ENCODE assay signal across 10 cellular contexts in genomic region chr2:96890726-96891385, GRCh38. TPM values are rescaled to one million over a fixed set of nuclear protein-coding genes. Genes with fewer than 3 reads are reported as not detected.
DNase-seq lines count a peak whose midpoint lies in the region; FAIRE-seq and TF ChIP-seq lines count a peak whose summit lies in the region.
"Had no signal": no experiment of that assay in that cellular context is flagged by ENCODE, and none has a peak within 500 bp of the region (broad histone marks: within the 10 kb centered on the region; RNA-seq: fewer than 3 reads in every experiment).

No MANE protein-coding gene starts in this region.

- H3K9ac ChIP-seq in GM23248 (no peak overlapping the region), neural progenitor cell (no peak overlapping the region)

- peak overlapping the region; percentile 16 for H3K4me3 Mint-ChIP-seq in neural progenitor cell

- H3F3A ChIP-seq in GM23248 (ENCODE audit: insufficient read depth) (no peaks in the 10 kb centered on the region), neural progenitor cell (ENCODE audit: low read depth) (peaks cover 9% of the 10 kb centered on the region)

- H2AFZ ChIP-seq in GM23248 (peak overlapping the region; percentile 35; the same call in 1 of the 2 replicates), neural progenitor cell (replicated peaks) (no peak overlapping the region)

- H3K9me2 ChIP-seq in GM23248 (ENCODE audit: insufficient read depth): no peaks in the 10 kb centered on the region

- no peaks in the 10 kb centered on the region for H3K36me3 Mint-ChIP-seq in neural progenitor cell

- H3K4me3 ChIP-seq in GM23248 (no peak overlapping the region), choroid plexus epithelial cell (ENCODE audit: low read depth, low read length) (no peak overlapping the region), neural progenitor cell (no peak overlapping the region)
- H3K4me3 ChIP-seq: ovary had no signal

- peak overlapping the region; percentile 23; the same call in 1 of the 2 replicates for H3K27ac ChIP-seq in 22Rv1
- no peak overlapping the region for H3K27ac ChIP-seq in GM23248
- no peak overlapping the region for H3K27ac ChIP-seq in neural progenitor cell
- H3K27ac ChIP-seq: ovary had no signal

- TF ChIP-seq CTCF in 22Rv1 (IDR thresholded peaks at IDR 0.05) (no peak), choroid plexus epithelial cell (conservative IDR thresholded peaks at IDR 0.05; ENCODE audit: low read depth, low read length) (no peak), neural progenitor cell (IDR thresholded peaks at IDR 0.05) (no peak), D721Med (IDR thresholded peaks at IDR 0.05; ENCODE audit: insufficient read depth, missing control alignments) (no peak)

- H3K27me3 ChIP-seq in GM23248 (replicated peaks; ENCODE audit: insufficient read depth) (no peaks in the 10 kb centered on the region), neural progenitor cell (no peaks in the 10 kb centered on the region)
- H3K27me3 ChIP-seq: ovary had no signal

- no peaks in the 10 kb centered on the region for H3K4me1 ChIP-seq in GM23248 (ENCODE audit: insufficient read depth)
- H3K4me1 ChIP-seq in neural progenitor cell: peaks cover 38% of the 10 kb centered on the region

- H3K36me3 ChIP-seq in GM23248 (ENCODE audit: low read depth) (no peaks in the 10 kb centered on the region), neural progenitor cell (no peaks in the 10 kb centered on the region)
- H3K36me3 ChIP-seq: ovary had no signal

- in situ Hi-C loops in GM23248 (cut with MboI): no loop called here

- H3K4me1 Mint-ChIP-seq in neural progenitor cell: peaks cover 38% of the 10 kb centered on the region

- peak overlapping the region; percentile 48 for H3K27ac Mint-ChIP-seq in neural progenitor cell

- no peaks in the 10 kb centered on the region for H3K9me3 ChIP-seq in GM23248 (ENCODE audit: low read depth)
- no peaks in the 10 kb centered on the region for H3K9me3 ChIP-seq in neural progenitor cell (ENCODE audit: low read depth)
- H3K9me3 ChIP-seq: ovary had no signal

- DNase-seq in GM23248 (no peak), choroid plexus epithelial cell (ENCODE audit: low read depth) (peak; percentile 39), neural progenitor cell (ENCODE audit: low spot score) (no peak), NCI-H748 treated with DMSO at 0.1 percent for 48 hours (lab: John Stamatoyannopoulos, UW) (no peak), GM19239 (ENCODE audit: insufficient read length, low spot score) (no peak), glomerular visceral epithelial cell (ENCODE audit: extremely low spot score) (no peak), D721Med (ENCODE audit: insufficient read length, low spot score) (no peak)
- DNase-seq: NCI-H2171 treated with DMSO at 0.1 percent for 48 hours had no signal

- no peaks in the 10 kb centered on the region for H3K9me3 Mint-ChIP-seq in neural progenitor cell

- peaks cover 11% of the 10 kb centered on the region for H3K27me3 Mint-ChIP-seq in neural progenitor cell (ENCODE audit: insufficient read depth, low read depth)

- FAIRE-seq in GM19239 (lab: Jason Lieb, UNC) (no peak), D721Med (lab: Jason Lieb, UNC) (no peak)

- 70 to 76% methylated on average over 6 of the region's 6 CpGs for WGBS in GM23248 (ENCODE audit: low coverage in 1 of 2, low lambda C conversion rate in 2 of 2, missing lambda C conversion rate in 2 of 2), 2 experiments

- H4K20me1 ChIP-seq in GM23248 (ENCODE audit: insufficient read depth) (no peaks in the 10 kb centered on the region), neural progenitor cell (ENCODE audit: low read depth) (no peaks in the 10 kb centered on the region)

- H3K4me2 ChIP-seq in GM23248 (ENCODE audit: unreplicated experiment) (no peak overlapping the region), neural progenitor cell (no peak overlapping the region)

- no peaks in the 10 kb centered on the region for H3K79me2 ChIP-seq in GM23248 (ENCODE audit: insufficient read depth)
- H3K79me2 ChIP-seq in neural progenitor cell (ENCODE audit: low read depth): no peaks in the 10 kb centered on the region

RNA-seq across cellular contexts. Expression of gene SEMA4C, which starts 21.0 kb away (rescaled TPM):
- total RNA-seq in GM23248 (2014; rRNA removed; shearing (Covaris generic)): 21.0 and 24.3 TPM in 2 replicates
- 5.1 and 5.5 TPM in 2 replicates for polyA plus RNA-seq in GM23248 (2016; fragmentation: Nextera tagmentation; extraction: Ambion mirVana)
- 39.1 and 103 TPM in 2 replicates for total RNA-seq in neural progenitor cell (ENCODE audit: low replicate concordance)

RNA-seq across cellular contexts. Expression of gene ANKRD39, which starts 33.0 kb away (rescaled TPM):
- 5.3 and 10.9 TPM in 2 replicates for total RNA-seq in GM23248 (2014; rRNA removed; shearing (Covaris generic))
- polyA plus RNA-seq in GM23248 (2016; fragmentation: Nextera tagmentation; extraction: Ambion mirVana): 12.3 and 14.4 TPM in 2 replicates
- total RNA-seq in neural progenitor cell (ENCODE audit: low replicate concordance): 4.0 and 17.3 TPM in 2 replicates

RNA-seq across cellular contexts. Expression of gene ANKRD23, which starts 47.0 kb away (rescaled TPM):
- 0.76 and 1.1 TPM in 2 replicates for total RNA-seq in GM23248 (2014; rRNA removed; shearing (Covaris generic))
- polyA plus RNA-seq in GM23248 (2016; fragmentation: Nextera tagmentation; extraction: Ambion mirVana): 0.95 and 1.4 TPM in 2 replicates
- total RNA-seq in neural progenitor cell (ENCODE audit: low replicate concordance): 10.8 and 11.4 TPM in 2 replicates
